Comparison of ENCODE assay signal across 28 cellular contexts in genomic region chr7:138164804-138165203, GRCh38.
DNase-seq lines count a peak whose midpoint lies in the region; ATAC-seq, FAIRE-seq and TF ChIP-seq lines count a peak whose summit lies in the region.
"Had no signal": no experiment of that assay in that cellular context is flagged by ENCODE, and none has a peak within 500 bp of the region (broad histone marks: within the 10 kb centered on the region; RNA-seq: fewer than 3 reads in every experiment).

No MANE protein-coding gene starts in this region.

- H3K4me2 ChIP-seq in GM23338 (no peak overlapping the region), GM12878 (ENCODE audit: control insufficient read depth, insufficient read depth) (no peak overlapping the region)
- H3K4me2 ChIP-seq: BLaER1 treated with 17β-estradiol and CSF1 and Interleukin-3, amounts not matched to agents 10 nM and 100 nM had no signal

- DNase-seq in GM23338 (ENCODE audit: low spot score) (peak; percentile 26), GM12878 (ENCODE audit: low read depth, low spot score) (no peak), glutamatergic neuron (no peak), H4 (ENCODE audit: low spot score) (no peak), epidermal melanocyte (ENCODE audit: insufficient read length, low spot score) (no peak)
- DNase-seq: activated CD4-positive, alpha-beta T cell treated with anti-CD3 and anti-CD28 coated beads, Interleukin-2, amount 10 ng/mL, durations not matched to agents 7 days and 5 days; activated gamma-delta T cell treated with Interleukin-2 at 50 U/mL for 16 hours; activated naive CD8-positive, alpha-beta T cell treated with anti-CD3 and anti-CD28 coated beads, Interleukin-2, amount 50 U/mL, for 24 hours; activated T-cell treated with anti-CD3 and anti-CD28 coated beads, Interleukin-2, amount 50 U/mL, for 24 hours; DMS79 treated with DMSO at 0.1 percent for 48 hours; gastrocnemius medialis; GDM1; NCI-H1417 treated with DMSO at 0.1 percent for 48 hours; NCI-H2029 treated with DMSO at 0.1 percent for 48 hours; NCI-H446; NCI-H82; SJCRH30; stimulated activated CD4-positive, alpha-beta T cell treated with anti-CD3 and anti-CD28 coated beads, Interleukin-15, amount 100 ng/mL, for 24 hours; substantia nigra; T1000; upper lobe of right lung; WERI-Rb-1 had no signal

- in situ Hi-C loops in GM12878 (cut with MboI): loop anchor here (5.0 kb wide), 1 partner anchor 572 kb away; no protein-coding TSS in a partner anchor

- no peak for TF ChIP-seq RAD21 in GM12878 (IDR thresholded peaks at IDR 0.05; ENCODE audit: insufficient read depth, low read depth, low read length)

- no TSS peak for BruUV-seq in GM12878 (replicated peaks; lab: Mats Ljungman, UMichigan)

- peaks cover 51% of the 10 kb centered on the region for H3K9me3 Mint-ChIP-seq in GM23338
- peaks cover 4% of the 10 kb centered on the region for H3K9me3 Mint-ChIP-seq in glutamatergic neuron (ENCODE audit: unreplicated experiment)

- intact Hi-C loops in GM12878 (cut with micrococcal nuclease; ENCODE audit: unreplicated experiment): loop anchor here (5.0 to 10.0 kb wide), 3 partner anchors 263 to 380 kb away; no protein-coding TSS in a partner anchor

- peak overlapping the region; percentile 32; the same call in 1 of the 2 replicates for H3K27ac ChIP-seq in GM23338 (ENCODE audit: low read depth)
- no peak overlapping the region for H3K27ac ChIP-seq in HEK293 (ENCODE audit: extremely low read depth, low read depth, low read length)
- H3K27ac ChIP-seq in GM12878 (ENCODE audit: control insufficient read depth, insufficient read depth): no peak overlapping the region
- H3K27ac ChIP-seq: gastrocnemius medialis, SJCRH30, upper lobe of right lung, WERI-Rb-1 had no signal

- TF ChIP-seq EP300 in GM12878 (IDR thresholded peaks at IDR 0.05; ENCODE audit: borderline replicate concordance in 1 of 2, control insufficient read depth in 1 of 2, low read depth in 2 of 2, low read length in 2 of 2): no peak

- H3K9ac ChIP-seq in GM12878 (ENCODE audit: control insufficient read depth, insufficient read depth, low read length): no peak overlapping the region
- H3K9ac ChIP-seq: BLaER1 treated with 17β-estradiol and CSF1 and Interleukin-3, amounts not matched to agents 10 nM and 100 nM had no signal

- H3K36me3 ChIP-seq in GM23338 (ENCODE audit: insufficient read depth) (peaks cover 6% of the 10 kb centered on the region), HEK293 (ENCODE audit: control insufficient read depth in 2 of 2, insufficient read depth in 1 of 2, low read length in 2 of 2) (no peaks in the 10 kb centered on the region), GM12878 (ENCODE audit: control insufficient read depth in 2 of 2, insufficient read depth in 2 of 2, low read length in 1 of 2) (no peaks in the 10 kb centered on the region)
- H3K36me3 ChIP-seq: gastrocnemius medialis, SJCRH30, upper lobe of right lung, WERI-Rb-1 had no signal

- RAD21 ChIA-PET in GM12878 (lab: Charles Lee; ENCODE audit: unreplicated experiment): interaction anchor here (1.0 kb wide), 1 partner anchor 261 kb away, joined by 4 read pairs; no protein-coding TSS in a partner anchor

- no peak overlapping the region for H2AFZ ChIP-seq in GM23338
- no peak overlapping the region for H2AFZ ChIP-seq in GM12878 (ENCODE audit: control insufficient read depth, low read depth, low read length)

- H3K36me3 Mint-ChIP-seq in GM23338 (ENCODE audit: low read depth): peaks cover 45% of the 10 kb centered on the region
- H3K36me3 Mint-ChIP-seq in glutamatergic neuron (ENCODE audit: unreplicated experiment): peaks cover 16% of the 10 kb centered on the region
- H3K36me3 Mint-ChIP-seq: stimulated activated effector memory CD8-positive, alpha-beta T cell treated with anti-CD3 and anti-CD28 coated beads, Interleukin-12 subunit alpha, Interleukin-12 subunit beta, amount 100 ng/mL, for 72 hours had no signal

- H3K9me3 ChIP-seq in HEK293 (ENCODE audit: control insufficient read depth, insufficient read depth, low read depth, low read length): no peaks in the 10 kb centered on the region
- H3K9me3 ChIP-seq in GM12878 (replicated peaks; ENCODE audit: control insufficient read depth, insufficient read depth, low read length): peaks cover 11% of the 10 kb centered on the region
- H3K9me3 ChIP-seq: gastrocnemius medialis, SJCRH30, upper lobe of right lung had no signal

- H3K27ac Mint-ChIP-seq in GM23338 (no peak overlapping the region; the same call in 1 of the 2 replicates), glutamatergic neuron (ENCODE audit: unreplicated experiment) (peak overlapping the region; percentile 43)
- H3K27ac Mint-ChIP-seq: activated CD4-positive, alpha-beta T cell treated with anti-CD3 and anti-CD28 coated beads, Interleukin-2, amount 10 ng/mL, durations not matched to agents 7 days and 5 days; activated naive CD8-positive, alpha-beta T cell treated with anti-CD3 and anti-CD28 coated beads, Interleukin-2, amount 50 U/mL, for 24 hours; activated T-cell treated with anti-CD3 and anti-CD28 coated beads, Interleukin-2, amount 50 U/mL, for 24 hours; nephron; stimulated activated effector memory CD8-positive, alpha-beta T cell treated with anti-CD3 and anti-CD28 coated beads, Interleukin-12 subunit alpha, Interleukin-12 subunit beta, amount 100 ng/mL, for 72 hours had no signal

- H3K4me3 Mint-ChIP-seq in GM23338 (no peak overlapping the region), glutamatergic neuron (ENCODE audit: unreplicated experiment) (no peak overlapping the region)
- H3K4me3 Mint-ChIP-seq: activated CD4-positive, alpha-beta T cell treated with anti-CD3 and anti-CD28 coated beads, Interleukin-2, amount 10 ng/mL, durations not matched to agents 7 days and 5 days; activated naive CD8-positive, alpha-beta T cell treated with anti-CD3 and anti-CD28 coated beads, Interleukin-2, amount 50 U/mL, for 24 hours; activated T-cell treated with anti-CD3 and anti-CD28 coated beads, Interleukin-2, amount 50 U/mL, for 24 hours; central memory CD8-positive, alpha-beta T cell; nephron; stimulated activated effector memory CD8-positive, alpha-beta T cell treated with anti-CD3 and anti-CD28 coated beads, Interleukin-12 subunit alpha, Interleukin-12 subunit beta, amount 100 ng/mL, for 72 hours had no signal

- WGBS in GM12878 (ENCODE audit: insufficient coverage, insufficient replicate concordance, low lambda C conversion rate, missing lambda C conversion rate): 77% methylated on average over 3 of the region's 3 CpGs

- H3K79me2 ChIP-seq in GM23338 (replicated peaks; ENCODE audit: insufficient read depth) (no peaks in the 10 kb centered on the region), GM12878 (ENCODE audit: control insufficient read depth, insufficient read depth, low read length) (no peaks in the 10 kb centered on the region)

- POLR2A ChIA-PET in HEK293 (lab: Yijun Ruan, JAX) (no interaction called here), GM12878 (lab: Charles Lee) (no interaction called here)

- no peaks in the 10 kb centered on the region for H3K9me2 ChIP-seq in GM23338 (ENCODE audit: insufficient read depth)

- no peak for TF ChIP-seq CTCF in GM23338 (conservative IDR thresholded peaks at IDR 0.05; ENCODE audit: low read depth in 2 of 2)
- no peak for TF ChIP-seq CTCF in HEK293 (tag by site-specific recombination; IDR thresholded peaks at IDR 0.05)
- no peak for TF ChIP-seq CTCF in GM12878 (IDR thresholded peaks at IDR 0.05 in 2 of 3, conservative IDR thresholded peaks at IDR 0.05 in 1 of 3; ENCODE audit: control insufficient read depth in 2 of 3, extremely low read depth in 1 of 3, insufficient read depth in 1 of 3, low read depth in 3 of 3, low read length in 3 of 3)
- no peak for TF ChIP-seq CTCF in glutamatergic neuron (IDR thresholded peaks at IDR 0.05; ENCODE audit: partially characterized antibody, unreplicated experiment)

- peaks cover 8% of the 10 kb centered on the region for H3F3A ChIP-seq in GM23338 (replicated peaks; ENCODE audit: low read depth)

- H3K27me3 Mint-ChIP-seq in GM23338 (ENCODE audit: insufficient read depth, low read depth, poor library complexity) (peaks cover 12% of the 10 kb centered on the region), glutamatergic neuron (ENCODE audit: unreplicated experiment) (no peaks in the 10 kb centered on the region)

- FAIRE-seq in GM12878 (lab: Jason Lieb, UNC): no peak

- no peaks in the 10 kb centered on the region for H4K20me1 ChIP-seq in GM23338 (replicated peaks; ENCODE audit: insufficient read depth)
- no peaks in the 10 kb centered on the region for H4K20me1 ChIP-seq in GM12878 (ENCODE audit: control insufficient read depth, insufficient read depth)
- H4K20me1 ChIP-seq: BLaER1 treated with 17β-estradiol and CSF1 and Interleukin-3, amounts not matched to agents 10 nM and 100 nM had no signal

- H3K27me3 ChIP-seq in GM23338 (ENCODE audit: insufficient read depth) (no peaks in the 10 kb centered on the region), GM12878 (replicated peaks in 1 of 2; ENCODE audit: control insufficient read depth in 2 of 2, insufficient read depth in 2 of 2, low read length in 1 of 2) (no peaks in the 10 kb centered on the region)
- H3K27me3 ChIP-seq: BLaER1 treated with 17β-estradiol and CSF1 and Interleukin-3, amounts not matched to agents 10 nM and 100 nM; gastrocnemius medialis; SJCRH30; upper lobe of right lung had no signal

- CTCF ChIA-PET in HEK293 (lab: Yijun Ruan, JAX): no interaction called here
- CTCF ChIA-PET in GM12878 (lab: Yijun Ruan, JAX): interaction anchor here (0.5 to 0.7 kb wide), 2 partner anchors 722 to 949 kb away, joined by 3 read pairs; no protein-coding TSS in a partner anchor

- H3K4me1 Mint-ChIP-seq in GM23338 (peaks cover 33% of the 10 kb centered on the region), glutamatergic neuron (ENCODE audit: low read depth, unreplicated experiment) (peaks cover 13% of the 10 kb centered on the region)
- H3K4me1 Mint-ChIP-seq: central memory CD8-positive, alpha-beta T cell; stimulated activated effector memory CD8-positive, alpha-beta T cell treated with anti-CD3 and anti-CD28 coated beads, Interleukin-12 subunit alpha, Interleukin-12 subunit beta, amount 100 ng/mL, for 72 hours had no signal

- no peak overlapping the region for H3K4me3 ChIP-seq in GM23338
- no peak overlapping the region for H3K4me3 ChIP-seq in HEK293 (ENCODE audit: low read depth, low read length)
- no peak overlapping the region for H3K4me3 ChIP-seq in GM12878
- H3K4me3 ChIP-seq: BLaER1 treated with 17β-estradiol and CSF1 and Interleukin-3, amounts not matched to agents 10 nM and 100 nM; gastrocnemius medialis; SJCRH30; upper lobe of right lung had no signal

- H3K4me1 ChIP-seq in GM23338 (ENCODE audit: insufficient read depth) (peaks cover 26% of the 10 kb centered on the region), HEK293 (ENCODE audit: control insufficient read depth, insufficient read depth, low read length) (no peaks in the 10 kb centered on the region), GM12878 (ENCODE audit: control insufficient read depth, insufficient read depth, low read length) (peaks cover 5% of the 10 kb centered on the region)
- H3K4me1 ChIP-seq: BLaER1 treated with 17β-estradiol and CSF1 and Interleukin-3, amounts not matched to agents 10 nM and 100 nM; gastrocnemius medialis; upper lobe of right lung had no signal

- SMC1A ChIA-PET in GM12878 (lab: Charles Lee; ENCODE audit: uncharacterized antibody, unreplicated experiment): interaction anchor here (1.7 kb wide), 1 partner anchor 574 kb away, joined by 5 read pairs; no protein-coding TSS in a partner anchor

- no peak for TF ChIP-seq POLR2A in GM12878 (IDR thresholded peaks at IDR 0.05; ENCODE audit: low read depth, low read length)

- ATAC-seq in GM23338 (no peak), GM12878 (no peak), GM21423 (IDR thresholded peaks at IDR 0.05; ENCODE audit: unreplicated experiment) (no peak)
- ATAC-seq: activated naive CD8-positive, alpha-beta T cell treated with anti-CD3 and anti-CD28 coated beads, Interleukin-2, amount 50 U/mL, for 24 hours; gastrocnemius medialis; stimulated activated effector memory CD8-positive, alpha-beta T cell treated with anti-CD3 and anti-CD28 coated beads, Interleukin-12 subunit alpha, Interleukin-12 subunit beta, amount 100 ng/mL, for 72 hours; upper lobe of right lung had no signal
